ENCODE assay signal across 8 cellular contexts in the genomic region with DNA sequence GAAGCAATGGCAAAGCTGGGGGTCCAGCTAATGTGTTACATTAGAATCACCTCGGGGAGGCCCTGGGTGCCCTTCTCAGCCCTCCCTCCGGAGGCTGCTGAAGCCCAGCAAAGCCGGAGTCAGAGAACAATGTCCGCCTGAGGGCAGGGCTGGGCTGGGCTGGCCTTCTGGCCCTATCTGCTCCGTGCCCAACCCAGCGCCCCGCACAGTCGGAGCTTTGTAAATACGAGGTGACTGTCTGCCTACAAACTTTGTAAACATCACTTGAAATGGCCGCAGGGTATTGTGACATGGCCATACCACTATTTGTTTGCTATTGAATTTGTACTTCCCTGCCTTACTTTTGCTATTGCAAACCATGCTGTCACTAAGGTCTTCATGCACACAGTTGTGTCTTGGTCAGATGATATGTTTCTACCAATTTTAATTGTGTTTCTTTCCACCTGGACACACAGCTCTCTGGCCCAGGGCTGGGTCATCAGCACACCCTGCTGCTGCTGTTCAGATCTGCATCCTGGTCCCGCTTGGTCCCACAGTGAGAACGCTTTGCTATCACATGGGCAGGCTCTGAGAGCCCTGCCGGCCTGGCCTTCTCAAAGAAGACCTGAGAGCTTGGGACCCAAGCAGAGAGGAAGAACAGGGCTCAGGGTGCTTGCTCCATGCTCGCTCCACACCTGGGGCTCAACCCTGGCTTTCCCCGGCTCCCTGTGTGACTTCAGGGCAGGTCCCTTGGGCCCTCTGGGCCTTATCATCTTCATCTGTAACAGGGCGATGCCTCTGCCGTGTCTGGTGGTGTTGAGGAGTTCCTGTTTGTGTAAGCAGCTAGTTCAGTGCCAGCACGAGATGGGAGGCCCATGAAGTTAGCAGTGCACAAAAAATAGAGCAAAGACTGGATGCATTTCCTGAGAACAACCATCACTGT. TPM values are rescaled to one million over a fixed set of nuclear protein-coding genes. Genes with fewer than 3 reads are reported as not detected.
DNase-seq lines count a peak whose midpoint lies in the region; ATAC-seq and TF ChIP-seq lines count a peak whose summit lies in the region.

No MANE protein-coding gene starts in this region.

- ATAC-seq in HCT116 (peak; percentile 39; the same call in 1 of the 2 replicates), HG02840 (IDR thresholded peaks at IDR 0.05; ENCODE audit: low FRiP score, unreplicated experiment) (no peak)

- peak overlapping the region; percentile 96 for H3K27ac Mint-ChIP-seq in T-helper 2 cell treated with Interferon-gamma antibody and Interleukin-4, amounts not matched to agents 5 μg/mL and 100 μg/mL, for 36 hours

- DNase-seq in HCT116 (ENCODE audit: low read depth, low spot score) (no peak), NCI-H1105 treated with DMSO at 0.1 percent for 48 hours (lab: John Stamatoyannopoulos, UW) (no peak), glomerular visceral epithelial cell (ENCODE audit: extremely low spot score) (no peak), NCI-H446 treated with DMSO at 0.1 percent for 48 hours (lab: John Stamatoyannopoulos, UW) (no peak)
- DNase-seq in T-helper 2 cell treated with Interferon-gamma antibody and Interleukin-4, amounts not matched to agents 5 μg/mL and 100 μg/mL, for 36 hours (ENCODE audit: low spot score) = peak; percentile 58
- peak; percentile 49 to 63 (median 56) for DNase-seq in effector memory CD4-positive, alpha-beta T cell

- H3K4me2 ChIP-seq in HCT116 (ENCODE audit: low read length) = no peak overlapping the region

- H4K20me1 ChIP-seq in HCT116 (ENCODE audit: insufficient read depth) = no peaks in the 10 kb centered on the region

- TF ChIP-seq CTCF in HCT116 (IDR thresholded peaks at IDR 0.05 in 2 of 3, conservative IDR thresholded peaks at IDR 0.05 in 1 of 3; ENCODE audit: borderline replicate concordance in 1 of 3, insufficient read depth in 1 of 3, low read depth in 2 of 3, low read length in 2 of 3) = no peak

- no peaks in the 10 kb centered on the region for H3K27me3 ChIP-seq in HCT116 (ENCODE audit: insufficient read depth, low read length)
- H3K27me3 ChIP-seq in effector memory CD4-positive, alpha-beta T cell (replicated peaks; ENCODE audit: control insufficient read depth, insufficient read depth, low read length, poor library complexity, severe bottlenecking) = no peaks in the 10 kb centered on the region
- H3K27me3 ChIP-seq in skeletal muscle tissue (ENCODE audit: control insufficient read depth in 3 of 3, insufficient read depth in 3 of 3, low read length in 3 of 3) = no peaks in the 10 kb centered on the region

- CTCF ChIA-PET in HCT116 (lab: Charles Lee) = no interaction called here

- peaks cover 74% of the 10 kb centered on the region for H3K4me1 Mint-ChIP-seq in T-helper 2 cell treated with Interferon-gamma antibody and Interleukin-4, amounts not matched to agents 5 μg/mL and 100 μg/mL, for 36 hours (ENCODE audit: low read depth)

- H2AFZ ChIP-seq in HCT116 (ENCODE audit: low read depth, low read length, poor library complexity, severe bottlenecking) = no peak overlapping the region

- no TSS peak for BruUV-seq in HCT116 (replicated peaks; lab: Mats Ljungman, UMichigan)

- H3K9ac ChIP-seq in HCT116 (ENCODE audit: low read length) (no peak overlapping the region), skeletal muscle tissue (ENCODE audit: low read depth in 1 of 3, low read length in 3 of 3) (peak overlapping the region in 2 of 3 donors; percentile 16 to 29)

- H3K4me1 ChIP-seq in HCT116 (ENCODE audit: control insufficient read depth in 1 of 2, insufficient read depth in 2 of 2, low read length in 2 of 2) (peaks cover 5 to 18% of the 10 kb centered on the region in 2 experiments; a peak in 2 of 4 replicates), skeletal muscle tissue (ENCODE audit: control insufficient read depth in 3 of 3, insufficient read depth in 3 of 3, low read length in 3 of 3) (peaks cover 12 to 33% (median 22%) of the 10 kb centered on the region in 3 donors)
- H3K4me1 ChIP-seq in effector memory CD4-positive, alpha-beta T cell (ENCODE audit: control insufficient read depth, insufficient read depth, low read length, poor library complexity, severe bottlenecking) = peaks cover 85% of the 10 kb centered on the region

- H3K36me3 Mint-ChIP-seq in T-helper 2 cell treated with Interferon-gamma antibody and Interleukin-4, amounts not matched to agents 5 μg/mL and 100 μg/mL, for 36 hours (ENCODE audit: low read depth) = peaks cover 28% of the 10 kb centered on the region

- POLR2A ChIA-PET in HCT116 (lab: Charles Lee) = no interaction called here

- H3K9me3 Mint-ChIP-seq in T-helper 2 cell treated with Interferon-gamma antibody and Interleukin-4, amounts not matched to agents 5 μg/mL and 100 μg/mL, for 36 hours = no peaks in the 10 kb centered on the region

- no peak for TF ChIP-seq POLR2A in HCT116 (IDR thresholded peaks at IDR 0.05; ENCODE audit: borderline replicate concordance, extremely low read depth, insufficient read depth, insufficient read length)

- H3K27ac ChIP-seq in HCT116 (ENCODE audit: low read depth, low read length) (no peak overlapping the region), skeletal muscle tissue (ENCODE audit: low read depth, low read length) (no peak overlapping the region)
- peak overlapping the region; percentile 76 for H3K27ac ChIP-seq in effector memory CD4-positive, alpha-beta T cell (ENCODE audit: insufficient read depth, low read length, poor library complexity, severe bottlenecking)

- H3K27me3 Mint-ChIP-seq in T-helper 2 cell treated with Interferon-gamma antibody and Interleukin-4, amounts not matched to agents 5 μg/mL and 100 μg/mL, for 36 hours (ENCODE audit: low read depth) = no peaks in the 10 kb centered on the region

- H3K36me3 ChIP-seq in HCT116 (ENCODE audit: control insufficient read depth in 1 of 2, insufficient read depth in 2 of 2, low read length in 2 of 2) (no peaks in the 10 kb centered on the region), skeletal muscle tissue (ENCODE audit: control insufficient read depth in 3 of 3, insufficient read depth in 3 of 3, low read length in 3 of 3) (peaks cover 0 to 4% (median 2%) of the 10 kb centered on the region in 3 donors)
- H3K36me3 ChIP-seq in effector memory CD4-positive, alpha-beta T cell (ENCODE audit: control insufficient read depth, insufficient read depth, low read length) = no peaks in the 10 kb centered on the region

- H3K4me3 Mint-ChIP-seq in T-helper 2 cell treated with Interferon-gamma antibody and Interleukin-4, amounts not matched to agents 5 μg/mL and 100 μg/mL, for 36 hours = peak overlapping the region; percentile 73

- H3K4me3 ChIP-seq in HCT116 (replicated peaks in 1 of 2; ENCODE audit: low read depth in 1 of 2, low read length in 2 of 2) (no peak overlapping the region), skeletal muscle tissue (ENCODE audit: low read length in 3 of 3) (no peak overlapping the region)
- peak overlapping the region; percentile 7 for H3K4me3 ChIP-seq in effector memory CD4-positive, alpha-beta T cell (ENCODE audit: insufficient read depth, low read depth, low read length, poor library complexity, severe bottlenecking)

- intact Hi-C loops in HCT116 (cut with micrococcal nuclease) = no loop called here

- RAD21 ChIA-PET in HCT116 (lab: Charles Lee; ENCODE audit: low non-redundant PET in 1 of 2, low total read pairs in 2 of 2, uncharacterized antibody in 2 of 2, unreplicated experiment in 2 of 2) = no interaction called here

- no peak for TF ChIP-seq RAD21 in HCT116 (IDR thresholded peaks at IDR 0.05; ENCODE audit: low read depth)

- H3K9me3 ChIP-seq in HCT116 (ENCODE audit: control insufficient read depth in 1 of 2, insufficient read depth in 1 of 2, low read depth in 1 of 2, low read length in 2 of 2) (no peaks in the 10 kb centered on the region), skeletal muscle tissue (ENCODE audit: control insufficient read depth in 3 of 3, low read length in 3 of 3) (no peaks in the 10 kb centered on the region)
- no peaks in the 10 kb centered on the region for H3K9me3 ChIP-seq in effector memory CD4-positive, alpha-beta T cell (ENCODE audit: control insufficient read depth, low read length)

- no peaks in the 10 kb centered on the region for H3K79me2 ChIP-seq in HCT116 (ENCODE audit: insufficient read depth, low read length)

- no peaks in the 10 kb centered on the region for H3K9me2 ChIP-seq in HCT116 (ENCODE audit: insufficient read depth)

TF ChIP-seq in HCT116, 20 proteins besides CTCF, POLR2A, EP300 and RAD21 (continues in another document):
- TF ChIP-seq SP1 (IDR thresholded peaks at IDR 0.05; ENCODE audit: low read depth) (no peak), EZH2 (IDR thresholded peaks at IDR 0.05) (no peak), SRF (IDR thresholded peaks at IDR 0.05; ENCODE audit: low read depth) (no peak), CBX3 (IDR thresholded peaks at IDR 0.05; ENCODE audit: low read depth) (no peak), EZH2phosphoT487 (IDR thresholded peaks at IDR 0.05; ENCODE audit: borderline replicate concordance) (no peak), ELF1 (IDR thresholded peaks at IDR 0.05; ENCODE audit: borderline replicate concordance, low read depth) (no peak)
- TF ChIP-seq, protein P1, sequence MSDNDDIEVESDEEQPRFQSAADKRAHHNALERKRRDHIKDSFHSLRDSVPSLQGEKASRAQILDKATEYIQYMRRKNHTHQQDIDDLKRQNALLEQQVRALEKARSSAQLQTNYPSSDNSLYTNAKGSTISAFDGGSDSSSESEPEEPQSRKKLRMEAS (IDR thresholded peaks at IDR 0.05) = no peak
- TF ChIP-seq, protein P2, sequence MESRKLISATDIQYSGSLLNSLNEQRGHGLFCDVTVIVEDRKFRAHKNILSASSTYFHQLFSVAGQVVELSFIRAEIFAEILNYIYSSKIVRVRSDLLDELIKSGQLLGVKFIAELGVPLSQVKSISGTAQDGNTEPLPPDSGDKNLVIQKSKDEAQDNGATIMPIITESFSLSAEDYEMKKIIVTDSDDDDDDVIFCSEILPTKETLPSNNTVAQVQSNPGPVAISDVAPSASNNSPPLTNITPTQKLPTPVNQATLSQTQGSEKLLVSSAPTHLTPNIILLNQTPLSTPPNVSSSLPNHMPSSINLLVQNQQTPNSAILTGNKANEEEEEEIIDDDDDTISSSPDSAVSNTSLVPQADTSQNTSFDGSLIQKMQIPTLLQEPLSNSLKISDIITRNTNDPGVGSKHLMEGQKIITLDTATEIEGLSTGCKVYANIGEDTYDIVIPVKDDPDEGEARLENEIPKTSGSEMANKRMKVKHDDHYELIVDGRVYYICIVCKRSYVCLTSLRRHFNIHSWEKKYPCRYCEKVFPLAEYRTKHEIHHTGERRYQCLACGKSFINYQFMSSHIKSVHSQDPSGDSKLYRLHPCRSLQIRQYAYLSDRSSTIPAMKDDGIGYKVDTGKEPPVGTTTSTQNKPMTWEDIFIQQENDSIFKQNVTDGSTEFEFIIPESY (IDR thresholded peaks at IDR 0.05; ENCODE audit: extremely low read depth, insufficient replicate concordance, low read length) = no peak

RNA-seq across cellular contexts. Expression of a gene that starts 2.2 kb away (rescaled TPM):
- total RNA-seq in HCT116 (2021; ENCODE audit: unreplicated experiment) (4.1 TPM), skeletal muscle tissue (0.52 TPM)
- polyA plus RNA-seq in HCT116 (2012) = 7.1 and 14.8 TPM in 2 replicates

RNA-seq across cellular contexts. Expression of a gene that starts 13.7 kb away (rescaled TPM):
- total RNA-seq in HCT116 (2021; ENCODE audit: unreplicated experiment) (43.0 TPM), skeletal muscle tissue (32.9 TPM)
- 31.9 and 39.3 TPM in 2 replicates for polyA plus RNA-seq in HCT116 (2012)

RNA-seq across cellular contexts. Expression of a gene that starts 20.1 kb away (rescaled TPM):
- 15.7 TPM for total RNA-seq in HCT116 (2021; ENCODE audit: unreplicated experiment)
- 13.0 and 15.2 TPM in 2 replicates for polyA plus RNA-seq in HCT116 (2012)
- 6.3 TPM for total RNA-seq in skeletal muscle tissue

RNA-seq across cellular contexts. Expression of a gene that starts 55.4 kb away (rescaled TPM):
- total RNA-seq in HCT116 (2021; ENCODE audit: unreplicated experiment) (313 TPM), skeletal muscle tissue (83.0 TPM)
- polyA plus RNA-seq in HCT116 (2012) = 245 and 276 TPM in 2 replicates

Comparison
In these comparisons a context has a peak if more than half of its experiments do, and no peak if none do; other contexts are left out.
1. DNase-seq: peak in T-helper 2 cell treated with Interferon-gamma antibody and Interleukin-4, amounts not matched to agents 5 μg/mL and 100 μg/mL, for 36 hours (single experiment) and effector memory CD4-positive, alpha-beta T cell (3 of 3); none in HCT116 (single experiment), NCI-H1105 treated with DMSO at 0.1 percent for 48 hours (single experiment), glomerular visceral epithelial cell (single experiment) and NCI-H446 treated with DMSO at 0.1 percent for 48 hours (single experiment).